Comparison of ENCODE assay signal across 29 cellular contexts in the genomic region with DNA sequence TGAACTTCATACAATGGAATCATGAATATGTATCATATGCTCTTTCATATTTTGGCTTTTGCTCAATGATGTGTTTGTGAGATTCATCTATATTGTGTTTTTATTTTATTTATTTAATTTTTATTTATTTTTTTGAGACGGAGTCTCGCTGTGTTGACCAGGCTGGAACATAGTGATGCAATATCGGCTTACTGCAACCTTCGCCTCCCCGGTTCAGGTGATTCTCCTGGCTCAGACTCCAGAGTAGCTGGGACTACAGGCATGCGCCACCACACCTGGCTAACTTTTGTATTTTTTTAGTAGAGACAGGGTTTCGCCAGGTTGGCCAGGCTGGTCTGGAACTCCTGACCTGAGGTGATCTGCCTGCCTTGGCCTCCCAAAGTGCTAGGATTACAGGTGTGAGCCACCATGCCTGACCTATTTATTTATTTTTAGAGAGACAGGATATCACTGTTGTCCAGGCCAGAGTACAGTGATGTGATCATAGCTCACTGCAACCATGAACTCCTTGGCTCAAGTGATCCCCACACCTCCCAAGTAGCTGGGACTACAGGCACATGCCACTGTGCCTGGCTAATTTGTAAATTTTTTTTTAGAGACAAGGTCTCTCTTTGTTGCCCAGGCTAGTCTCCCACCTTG.
"Had no signal": no experiment of that assay in that cellular context is flagged by ENCODE, and none has a peak within 500 bp of the region (broad histone marks: within the 10 kb centered on the region; RNA-seq: fewer than 3 reads in every experiment).

No MANE protein-coding gene starts in this region.

- ATAC-seq: activated CD8-positive, alpha-beta memory T cell treated with anti-CD3 and anti-CD28 coated beads, Interleukin-2, amount 10 ng/mL, durations not matched to agents 7 days and 5 days; activated naive CD4-positive, alpha-beta T cell treated with anti-CD3 and anti-CD28 coated beads, Interleukin-2, amount 50 U/mL, for 72 hours; gastroesophageal sphincter had no signal

- H3K27ac Mint-ChIP-seq: activated CD4-positive, alpha-beta memory T cell treated with anti-CD3 and anti-CD28 coated beads, Interleukin-2, amount 10 ng/mL, durations not matched to agents 7 days and 5 days; activated CD4-positive, alpha-beta T cell treated with anti-CD3 and anti-CD28 coated beads, Interleukin-2, amount 10 ng/mL, durations not matched to agents 7 days and 5 days; activated CD8-positive, alpha-beta memory T cell treated with anti-CD3 and anti-CD28 coated beads, Interleukin-2, amount 10 ng/mL, durations not matched to agents 7 days and 5 days; activated naive CD4-positive, alpha-beta T cell treated with anti-CD3 and anti-CD28 coated beads, Interleukin-2, amount 50 U/mL, for 72 hours; activated naive CD8-positive, alpha-beta T cell treated with anti-CD3 and anti-CD28 coated beads, Interleukin-2, amount 10 ng/mL, durations not matched to agents 7 days and 5 days; activated T-helper 1 cell treated with anti-CD3 and anti-CD28 coated beads, Interleukin-12 subunit alpha, Interleukin-12 subunit beta, Interleukin-2, Interleukin-4 antibody, amounts not matched to agents 30 ng/mL and 10 ng/mL and 1 ng/mL, durations not matched to agents 14 hours and 24 hours and 36 hours; activated T-helper 2 cell treated with anti-CD3 and anti-CD28 coated beads, Interferon-gamma antibody, Interleukin-2, Interleukin-4, amounts not matched to agents 10 μg/mL and 5 μg/mL and 100 μg/mL, durations not matched to agents 14 hours and 24 hours and 36 hours had no signal

- H3K4me3 ChIP-seq: ascending aorta, breast epithelium, cardiac muscle cell, colonic mucosa, esophagus squamous epithelium, gastroesophageal sphincter had no signal

- H3K36me3 ChIP-seq: ascending aorta, breast epithelium, cardiac muscle cell, colonic mucosa, gastroesophageal sphincter had no signal

- DNase-seq: activated CD4-positive, alpha-beta memory T cell treated with anti-CD3 and anti-CD28 coated beads, Interleukin-2, amount 10 ng/mL, durations not matched to agents 7 days and 5 days; activated CD4-positive, alpha-beta T cell treated with anti-CD3 and anti-CD28 coated beads for 1 hour; activated CD4-positive, alpha-beta T cell treated with anti-CD3 and anti-CD28 coated beads for 4 hours; activated CD4-positive, alpha-beta T cell treated with anti-CD3 and anti-CD28 coated beads, Interleukin-2, amount 10 ng/mL, durations not matched to agents 7 days and 5 days; activated CD4-positive, alpha-beta T cell treated with anti-CD3 and anti-CD28 coated beads, Interleukin-2, amount 50 U/mL, for 4 hours; activated CD8-positive, alpha-beta memory T cell treated with anti-CD3 and anti-CD28 coated beads, Interleukin-2, amount 10 ng/mL, durations not matched to agents 7 days and 5 days; activated CD8-positive, alpha-beta memory T cell treated with anti-CD3 and anti-CD28 coated beads, Interleukin-2, amount 50 U/mL, for 4 hours; activated effector memory CD4-positive, alpha-beta T cell treated with anti-CD3 and anti-CD28 coated beads, Interleukin-2, amount 50 U/mL, for 16 hours; activated naive CD4-positive, alpha-beta T cell treated with anti-CD3 and anti-CD28 coated beads for 36 hours; activated naive CD8-positive, alpha-beta T cell treated with anti-CD3 and anti-CD28 coated beads, Interleukin-2, amount 10 ng/mL, durations not matched to agents 7 days and 5 days; activated T-cell treated with anti-CD3 and anti-CD28 coated beads, Interleukin-2, amount 50 U/mL, for 1 hour; activated T-cell treated with anti-CD3 and anti-CD28 coated beads, Interleukin-2, amount 50 U/mL, for 48 hours; central memory CD4-positive, alpha-beta T cell; cerebellar nuclear complex; colonic mucosa; effector CD8-positive, alpha-beta T cell; esophagus squamous epithelium; foreskin melanocyte; head of caudate nucleus; T-helper 2 cell had no signal

- H3K27ac ChIP-seq: ascending aorta, breast epithelium, cardiac muscle cell, colonic mucosa, epithelial cell of prostate, esophagus squamous epithelium, gastroesophageal sphincter had no signal

- H3K4me1 ChIP-seq: ascending aorta, breast epithelium, colonic mucosa, gastroesophageal sphincter had no signal

- H3K27me3 ChIP-seq: ascending aorta, breast epithelium, cardiac muscle cell, colonic mucosa, esophagus squamous epithelium, gastroesophageal sphincter had no signal

- H3K4me3 Mint-ChIP-seq: activated CD4-positive, alpha-beta memory T cell treated with anti-CD3 and anti-CD28 coated beads, Interleukin-2, amount 10 ng/mL, durations not matched to agents 7 days and 5 days; activated CD4-positive, alpha-beta T cell treated with anti-CD3 and anti-CD28 coated beads, Interleukin-2, amount 10 ng/mL, durations not matched to agents 7 days and 5 days; activated CD8-positive, alpha-beta memory T cell treated with anti-CD3 and anti-CD28 coated beads, Interleukin-2, amount 10 ng/mL, durations not matched to agents 7 days and 5 days; activated naive CD4-positive, alpha-beta T cell treated with anti-CD3 and anti-CD28 coated beads for 36 hours; activated naive CD8-positive, alpha-beta T cell treated with anti-CD3 and anti-CD28 coated beads, Interleukin-2, amount 10 ng/mL, durations not matched to agents 7 days and 5 days; activated T-helper 1 cell treated with anti-CD3 and anti-CD28 coated beads, Interleukin-12 subunit alpha, Interleukin-12 subunit beta, Interleukin-2, Interleukin-4 antibody, amounts not matched to agents 30 ng/mL and 10 ng/mL and 1 ng/mL, durations not matched to agents 14 hours and 24 hours and 36 hours; brain had no signal

- H3K9me3 ChIP-seq: ascending aorta, breast epithelium, colonic mucosa, esophagus squamous epithelium, gastroesophageal sphincter had no signal

- H3K27me3 Mint-ChIP-seq: activated CD4-positive, alpha-beta memory T cell treated with anti-CD3 and anti-CD28 coated beads, Interleukin-2, amount 10 ng/mL, durations not matched to agents 7 days and 5 days; activated CD4-positive, alpha-beta T cell treated with anti-CD3 and anti-CD28 coated beads, Interleukin-2, amount 10 ng/mL, durations not matched to agents 7 days and 5 days; activated CD8-positive, alpha-beta memory T cell treated with anti-CD3 and anti-CD28 coated beads, Interleukin-2, amount 10 ng/mL, durations not matched to agents 7 days and 5 days; activated naive CD8-positive, alpha-beta T cell treated with anti-CD3 and anti-CD28 coated beads, Interleukin-2, amount 10 ng/mL, durations not matched to agents 7 days and 5 days; brain had no signal

- H3K9me3 Mint-ChIP-seq: activated CD4-positive, alpha-beta memory T cell treated with anti-CD3 and anti-CD28 coated beads, Interleukin-2, amount 10 ng/mL, durations not matched to agents 7 days and 5 days; activated CD4-positive, alpha-beta T cell treated with anti-CD3 and anti-CD28 coated beads, Interleukin-2, amount 10 ng/mL, durations not matched to agents 7 days and 5 days; activated naive CD4-positive, alpha-beta T cell treated with anti-CD3 and anti-CD28 coated beads for 36 hours; activated naive CD4-positive, alpha-beta T cell treated with anti-CD3 and anti-CD28 coated beads, Interleukin-2, amount 50 U/mL, for 72 hours; activated naive CD8-positive, alpha-beta T cell treated with anti-CD3 and anti-CD28 coated beads, Interleukin-2, amount 10 ng/mL, durations not matched to agents 7 days and 5 days; activated T-helper 1 cell treated with anti-CD3 and anti-CD28 coated beads, Interleukin-12 subunit alpha, Interleukin-12 subunit beta, Interleukin-2, Interleukin-4 antibody, amounts not matched to agents 30 ng/mL and 10 ng/mL and 1 ng/mL, durations not matched to agents 14 hours and 24 hours and 36 hours; activated T-helper 2 cell treated with anti-CD3 and anti-CD28 coated beads, Interferon-gamma antibody, Interleukin-2, Interleukin-4, amounts not matched to agents 10 μg/mL and 5 μg/mL and 100 μg/mL, durations not matched to agents 14 hours and 24 hours and 36 hours had no signal
